In the genomic region with DNA sequence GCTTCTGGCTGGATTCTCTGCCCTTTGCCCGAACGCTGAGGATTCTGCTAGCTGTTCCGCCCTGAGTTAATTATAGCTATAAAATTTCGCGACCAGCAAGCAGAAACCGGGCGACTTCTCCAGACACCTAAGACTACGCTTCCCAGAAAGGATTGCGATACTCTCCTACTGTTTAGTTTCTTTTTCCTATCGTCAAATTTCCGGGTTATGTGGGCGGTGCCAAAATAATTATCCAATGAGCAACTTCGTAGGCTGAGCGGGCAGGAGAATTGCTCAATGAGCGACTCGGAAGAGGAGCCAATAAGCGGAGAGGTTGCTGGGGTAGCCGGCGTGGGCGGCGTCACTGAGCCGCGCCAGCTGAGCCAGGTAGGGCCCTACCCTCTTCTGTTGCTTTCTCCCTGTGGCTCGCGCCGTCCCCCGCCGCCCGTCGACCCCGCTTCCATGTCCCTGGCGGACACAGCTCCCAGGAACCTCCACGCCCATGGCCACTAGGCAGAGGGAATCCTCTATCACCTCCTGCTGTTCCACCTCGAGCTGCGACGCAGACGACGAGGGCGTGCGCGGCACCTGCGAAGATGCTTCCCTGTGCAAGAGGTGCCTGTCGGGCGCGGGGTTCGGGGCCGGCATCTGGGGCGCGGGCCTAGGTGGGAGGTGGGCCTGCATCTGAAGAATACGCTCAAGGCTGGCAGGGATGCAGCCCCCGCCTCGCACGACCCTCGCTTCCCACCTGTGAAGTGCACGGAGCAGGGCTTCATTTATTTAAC, we compare ENCODE assay signal across 8 cellular contexts. TPM values are rescaled to one million over a fixed set of nuclear protein-coding genes. Genes with fewer than 3 reads are reported as not detected.
DNase-seq lines count a peak whose midpoint lies in the region; ATAC-seq and TF ChIP-seq lines count a peak whose summit lies in the region.

A gene (plus strand): TSS at position 340 of the 764 bp plus-strand sequence. CDS start 142 bp downstream, at position 482.

- H3K27ac Mint-ChIP-seq in WTC11 = peak within 1 kb of the TSS; percentile 99

- H3F3A ChIP-seq in smooth muscle cell (ENCODE audit: low read depth) = no peaks in the 10 kb centered on the region

- H3K4me1 Mint-ChIP-seq in WTC11 = peaks cover 23% of the 10 kb centered on the region

- WGBS in smooth muscle cell (ENCODE audit: low lambda C conversion rate) = under 1% methylated on average over 54 of the region's 55 CpGs

- H3K36me3 ChIP-seq in smooth muscle cell (ENCODE audit: low read depth) = no peaks in the 10 kb centered on the region

- H3K9me3 ChIP-seq in AG04450 (ENCODE audit: control insufficient read depth, insufficient read depth, low read length) = peaks cover 3% of the 10 kb centered on the region; the same call in 1 of the 2 replicates
- H3K9me3 ChIP-seq in smooth muscle cell (replicated peaks; ENCODE audit: low read depth) = no peaks in the 10 kb centered on the region

- no peaks in the 10 kb centered on the region; the same call in 1 of the 2 replicates for H3K27me3 Mint-ChIP-seq in WTC11 (ENCODE audit: low read depth)

- peak; percentile 91 for DNase-seq in AG04450 (ENCODE audit: low read depth, low spot score)
- DNase-seq in NCI-H226 = peak; percentile 94
- peak; percentile 91 for DNase-seq in WTC11 (ENCODE audit: low spot score)
- peak; percentile 98 to 99 for DNase-seq in cardiac fibroblast (ENCODE audit: low read depth in 2 of 2)
- DNase-seq in iPS-NIHi7 (ENCODE audit: extremely low spot score) = peak; percentile 98
- peak; percentile 33 for DNase-seq in smooth muscle cell (lab: John Stamatoyannopoulos, UW; ENCODE audit: unreplicated experiment)

- peaks cover 30% of the 10 kb centered on the region for H4K20me1 ChIP-seq in smooth muscle cell (ENCODE audit: low read depth)

- H3K4me2 ChIP-seq in smooth muscle cell = peak within 1 kb of the TSS; percentile 96

- peak within 1 kb of the TSS; percentile 98 for H3K4me3 ChIP-seq in AG04450 (ENCODE audit: low read depth, low read length)
- peak within 1 kb of the TSS; percentile 99 for H3K4me3 ChIP-seq in cardiac fibroblast (replicated peaks in 1 of 2; ENCODE audit: low read depth in 2 of 2, low read length in 2 of 2)
- peak within 1 kb of the TSS; percentile 91 for H3K4me3 ChIP-seq in smooth muscle cell

- peak within 1 kb of the TSS; percentile 83 for H3K9ac ChIP-seq in smooth muscle cell (ENCODE audit: low read depth)

- CTCF ChIA-PET in AG04450 (lab: Charles Lee) (interaction anchor here (0.5 to 3.2 kb wide), 5 partner anchors 15 to 594 kb away, joined by 3 to 21 read pairs (median 4); no protein-coding TSS in a partner anchor), WTC11 (lab: Charles Lee) (interaction anchor here (1.1 to 2.9 kb wide), 4 partner anchors 15 to 277 kb away, joined by 4 to 21 read pairs (median 6); no protein-coding TSS in a partner anchor)

- H2AFZ ChIP-seq in smooth muscle cell (ENCODE audit: low read depth) = peak within 1 kb of the TSS; percentile 87

- H3K27me3 ChIP-seq in AG04450 (ENCODE audit: control insufficient read depth, insufficient read depth, low read length) (no peaks in the 10 kb centered on the region), smooth muscle cell (ENCODE audit: low read depth) (no peaks in the 10 kb centered on the region)

- H3K36me3 Mint-ChIP-seq in WTC11 = no peaks in the 10 kb centered on the region

- no peaks in the 10 kb centered on the region for H3K9me3 Mint-ChIP-seq in WTC11

- H3K79me2 ChIP-seq in smooth muscle cell (ENCODE audit: low read depth) = peaks cover 41% of the 10 kb centered on the region

- H3K27ac ChIP-seq in AG04450 (ENCODE audit: low read depth, low read length) (peak within 1 kb of the TSS; percentile 73), smooth muscle cell (ENCODE audit: low read depth) (peak within 1 kb of the TSS; percentile 59)

- POLR2A ChIA-PET in AG04450 (lab: Yijun Ruan, JAX) = interaction anchor here (0.7 to 1.4 kb wide), 2 partner anchors 44 to 63 kb away, joined by 3 read pairs; no protein-coding TSS in a partner anchor
- POLR2A ChIA-PET in WTC11 (lab: Charles Lee) = interaction anchor here (0.6 to 1.3 kb wide), 3 partner anchors 8 to 97 kb away, joined by 3 to 6 read pairs (median 4); no protein-coding TSS in a partner anchor

- TF ChIP-seq CTCF in AG04450 (IDR thresholded peaks at IDR 0.05; ENCODE audit: low read depth, low read length) = no peak; the same call in 1 of the 2 replicates
- no peak for TF ChIP-seq CTCF in WTC11 (IDR thresholded peaks at IDR 0.05)
- TF ChIP-seq CTCF in cardiac fibroblast (IDR thresholded peaks at IDR 0.05; ENCODE audit: low read depth, low read length) = no peak
- no peak for TF ChIP-seq CTCF in smooth muscle cell (IDR thresholded peaks at IDR 0.05; ENCODE audit: borderline replicate concordance, insufficient read depth, poor library complexity, severe bottlenecking)

- peaks cover 24% of the 10 kb centered on the region for H3K4me1 ChIP-seq in smooth muscle cell (ENCODE audit: low read depth)

- ATAC-seq in GM18909 (IDR thresholded peaks at IDR 0.05; ENCODE audit: poor library complexity, unreplicated experiment) = peak; percentile 92
- peak; percentile 93 for ATAC-seq in HG03175 (IDR thresholded peaks at IDR 0.05; ENCODE audit: unreplicated experiment)
- ATAC-seq in WTC11 = peak; percentile 88

- peak within 1 kb of the TSS; percentile 93 for H3K4me3 Mint-ChIP-seq in WTC11

TF ChIP-seq in WTC11, 78 proteins besides CTCF, POLR2A, EP300 and RAD21 (continues in another document):
- TF ChIP-seq, protein P1, sequence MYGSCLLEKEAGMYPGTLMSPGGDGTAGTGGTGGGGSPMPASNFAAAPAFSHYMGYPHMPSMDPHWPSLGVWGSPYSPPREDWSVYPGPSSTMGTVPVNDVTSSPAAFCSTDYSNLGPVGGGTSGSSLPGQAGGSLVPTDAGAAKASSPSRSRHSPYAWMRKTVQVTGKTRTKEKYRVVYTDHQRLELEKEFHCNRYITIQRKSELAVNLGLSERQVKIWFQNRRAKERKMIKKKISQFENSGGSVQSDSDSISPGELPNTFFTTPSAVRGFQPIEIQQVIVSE (CRISPR knock-in tag; IDR thresholded peaks at IDR 0.05; ENCODE audit: borderline replicate concordance) = no peak
- TF ChIP-seq, protein P2, sequence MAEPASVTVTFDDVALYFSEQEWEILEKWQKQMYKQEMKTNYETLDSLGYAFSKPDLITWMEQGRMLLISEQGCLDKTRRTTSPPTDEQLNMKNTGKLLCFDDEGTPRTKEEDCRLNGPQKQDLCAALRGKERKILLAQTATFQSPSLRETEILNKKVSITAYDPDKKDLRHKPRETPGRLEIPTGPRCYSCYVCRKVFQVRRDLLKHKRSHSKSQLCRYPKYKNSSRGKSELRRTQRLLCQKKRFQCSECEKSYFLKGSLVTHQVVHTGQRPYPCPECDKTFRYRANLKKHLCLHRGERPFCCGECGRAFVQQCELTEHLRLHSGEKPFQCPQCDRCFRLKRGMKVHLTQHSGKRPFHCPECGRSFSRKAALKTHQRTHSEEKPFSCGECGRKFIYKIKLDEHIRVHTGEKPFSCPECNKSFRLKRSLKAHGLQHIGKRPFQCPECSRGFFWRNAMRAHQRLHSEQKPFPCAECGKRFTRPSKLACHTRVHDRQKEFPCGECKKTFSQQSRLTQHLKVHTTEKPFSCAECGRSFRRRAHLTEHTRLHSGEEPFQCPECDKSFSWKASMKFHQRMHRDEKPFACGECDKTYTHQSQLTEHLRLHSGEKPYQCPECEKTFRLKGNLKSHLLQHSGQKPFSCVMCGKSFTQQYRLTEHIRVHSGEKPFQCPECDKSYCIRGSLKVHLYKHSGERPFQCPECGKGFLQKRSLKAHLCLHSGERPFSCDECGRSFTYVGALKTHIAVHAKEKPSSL (CRISPR knock-in tag; conservative IDR thresholded peaks at IDR 0.05) = no peak
- TF ChIP-seq, protein P3, sequence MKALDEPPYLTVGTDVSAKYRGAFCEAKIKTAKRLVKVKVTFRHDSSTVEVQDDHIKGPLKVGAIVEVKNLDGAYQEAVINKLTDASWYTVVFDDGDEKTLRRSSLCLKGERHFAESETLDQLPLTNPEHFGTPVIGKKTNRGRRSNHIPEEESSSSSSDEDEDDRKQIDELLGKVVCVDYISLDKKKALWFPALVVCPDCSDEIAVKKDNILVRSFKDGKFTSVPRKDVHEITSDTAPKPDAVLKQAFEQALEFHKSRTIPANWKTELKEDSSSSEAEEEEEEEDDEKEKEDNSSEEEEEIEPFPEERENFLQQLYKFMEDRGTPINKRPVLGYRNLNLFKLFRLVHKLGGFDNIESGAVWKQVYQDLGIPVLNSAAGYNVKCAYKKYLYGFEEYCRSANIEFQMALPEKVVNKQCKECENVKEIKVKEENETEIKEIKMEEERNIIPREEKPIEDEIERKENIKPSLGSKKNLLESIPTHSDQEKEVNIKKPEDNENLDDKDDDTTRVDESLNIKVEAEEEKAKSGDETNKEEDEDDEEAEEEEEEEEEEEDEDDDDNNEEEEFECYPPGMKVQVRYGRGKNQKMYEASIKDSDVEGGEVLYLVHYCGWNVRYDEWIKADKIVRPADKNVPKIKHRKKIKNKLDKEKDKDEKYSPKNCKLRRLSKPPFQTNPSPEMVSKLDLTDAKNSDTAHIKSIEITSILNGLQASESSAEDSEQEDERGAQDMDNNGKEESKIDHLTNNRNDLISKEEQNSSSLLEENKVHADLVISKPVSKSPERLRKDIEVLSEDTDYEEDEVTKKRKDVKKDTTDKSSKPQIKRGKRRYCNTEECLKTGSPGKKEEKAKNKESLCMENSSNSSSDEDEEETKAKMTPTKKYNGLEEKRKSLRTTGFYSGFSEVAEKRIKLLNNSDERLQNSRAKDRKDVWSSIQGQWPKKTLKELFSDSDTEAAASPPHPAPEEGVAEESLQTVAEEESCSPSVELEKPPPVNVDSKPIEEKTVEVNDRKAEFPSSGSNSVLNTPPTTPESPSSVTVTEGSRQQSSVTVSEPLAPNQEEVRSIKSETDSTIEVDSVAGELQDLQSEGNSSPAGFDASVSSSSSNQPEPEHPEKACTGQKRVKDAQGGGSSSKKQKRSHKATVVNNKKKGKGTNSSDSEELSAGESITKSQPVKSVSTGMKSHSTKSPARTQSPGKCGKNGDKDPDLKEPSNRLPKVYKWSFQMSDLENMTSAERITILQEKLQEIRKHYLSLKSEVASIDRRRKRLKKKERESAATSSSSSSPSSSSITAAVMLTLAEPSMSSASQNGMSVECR (CRISPR knock-in tag; IDR thresholded peaks at IDR 0.05; ENCODE audit: borderline replicate concordance) = peak; percentile 55; the same call in 1 of the 2 replicates
- TF ChIP-seq RORB (CRISPR knock-in tag; IDR thresholded peaks at IDR 0.05) = no peak

RNA-seq across cellular contexts. Expression of the gene that starts here (rescaled TPM):
- 41.7 and 46.9 TPM in 2 replicates for polyA plus RNA-seq in AG04450 (2011; rRNA removed)
- polyA minus RNA-seq in AG04450 (2011; rRNA and poly(A)+ RNA removed) = 46.0 and 46.7 TPM in 2 replicates
- total RNA-seq in WTC11 (2021) = 86.3 to 89.6 TPM (median 86.7 TPM) in 3 replicates
- 29.5 and 57.6 TPM in 2 replicates for total RNA-seq in smooth muscle cell
- polyA plus RNA-seq in smooth muscle cell = 45.3 and 52.5 TPM in 2 replicates

Comparison
In these comparisons a context has a peak if more than half of its experiments do, and no peak if none do; other contexts are left out.
1. Peak in every context shown above with its lines: DNase-seq, ATAC-seq, H3K4me3 ChIP-seq and H3K27ac ChIP-seq.
2. DNase-seq: peak in every context shown above with its lines; median percentile 98 in cardiac fibroblast; 98 in iPS-NIHi7; 94 in NCI-H226; 91 in AG04450; 91 in WTC11; 33 in smooth muscle cell.